ENCODE assay signal across 8 cellular contexts in the genomic region with DNA sequence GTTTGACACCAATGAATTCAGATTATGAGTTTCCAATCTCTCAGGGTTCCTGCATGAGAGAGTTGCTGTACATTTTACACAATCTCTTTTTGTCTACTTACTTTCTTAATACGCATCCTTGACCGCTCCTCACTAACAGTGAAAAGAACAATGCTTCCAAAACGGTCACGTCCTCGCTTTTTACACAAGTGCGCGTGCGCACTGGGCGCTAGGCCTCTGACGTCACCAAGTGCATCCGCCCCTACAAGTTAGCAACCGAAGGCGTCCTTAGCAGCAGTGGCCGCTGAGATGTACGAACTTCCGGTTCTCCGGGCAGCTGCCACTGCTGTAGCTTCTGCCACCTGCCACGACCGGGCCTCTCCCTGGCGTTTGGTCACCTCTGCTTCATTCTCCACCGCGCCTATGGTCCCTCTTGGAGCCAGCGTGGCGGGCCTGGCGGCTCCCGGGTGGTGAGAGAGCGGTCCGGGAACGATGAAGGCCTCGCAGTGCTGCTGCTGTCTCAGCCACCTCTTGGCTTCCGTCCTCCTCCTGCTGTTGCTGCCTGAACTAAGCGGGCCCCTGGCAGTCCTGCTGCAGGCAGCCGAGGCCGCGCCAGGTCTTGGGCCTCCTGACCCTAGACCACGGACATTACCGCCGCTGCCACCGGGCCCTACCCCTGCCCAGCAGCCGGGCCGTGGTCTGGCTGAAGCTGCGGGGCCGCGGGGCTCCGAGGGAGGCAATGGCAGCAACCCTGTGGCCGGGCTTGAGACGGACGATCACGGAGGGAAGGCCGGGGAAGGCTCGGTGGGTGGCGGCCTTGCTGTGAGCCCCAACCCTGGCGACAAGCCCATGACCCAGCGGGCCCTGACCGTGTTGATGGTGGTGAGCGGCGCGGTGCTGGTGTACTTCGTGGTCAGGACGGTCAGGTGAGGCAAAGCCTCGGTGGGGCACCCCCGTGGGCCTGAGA. TPM values are rescaled to one million over a fixed set of nuclear protein-coding genes. Genes with fewer than 3 reads are reported as not detected.
DNase-seq lines count a peak whose midpoint lies in the region; ATAC-seq, FAIRE-seq and TF ChIP-seq lines count a peak whose summit lies in the region.

A gene (plus strand): TSS at position 315 of the 946 bp plus-strand sequence. CDS start 157 bp downstream, at position 472.

- H2BK20ac ChIP-seq in H1 (ENCODE audit: low read length), result no peak within 1 kb of the TSS

- peak; percentile 86 for ATAC-seq in CD8-positive, alpha-beta T cell
- ATAC-seq in GM19468 (IDR thresholded peaks at IDR 0.05; ENCODE audit: extremely low read depth, unreplicated experiment), result peak; percentile 96

- no peak within 1 kb of the TSS for H2BK120ac ChIP-seq in H1 (replicated peaks; ENCODE audit: low read depth, low read length)
- H2BK120ac ChIP-seq in mesenchymal stem cell (ENCODE audit: low read depth, low read length), result no peak within 1 kb of the TSS

- H4K20me1 ChIP-seq in H1 (replicated peaks in 1 of 2; ENCODE audit: control insufficient read depth in 1 of 2, insufficient read depth in 2 of 2, low read length in 2 of 2), result no peaks in the 10 kb centered on the region

- H2BK15ac ChIP-seq in H1 (ENCODE audit: low read length), result no peak within 1 kb of the TSS
- H2BK15ac ChIP-seq in mesenchymal stem cell (ENCODE audit: low read depth, poor library complexity, severe bottlenecking), result peak within 1 kb of the TSS; percentile 82

- peaks cover 39% of the 10 kb centered on the region for H3K4me1 Mint-ChIP-seq in CD8-positive, alpha-beta T cell (ENCODE audit: low read depth)

- H2AK5ac ChIP-seq in H1 (ENCODE audit: low read depth, low read length) (no peak within 1 kb of the TSS), mesenchymal stem cell (ENCODE audit: low read length, severe bottlenecking) (no peak within 1 kb of the TSS)

- H4K8ac ChIP-seq in H1 (ENCODE audit: extremely low read depth, insufficient read depth, low read length) (peak within 1 kb of the TSS; percentile 88), mesenchymal stem cell (ENCODE audit: low read length) (peak within 1 kb of the TSS; percentile 52)

- H4K91ac ChIP-seq in H1 (replicated peaks; ENCODE audit: insufficient read length, low read length) (no peak within 1 kb of the TSS), mesenchymal stem cell (ENCODE audit: low read length) (peak within 1 kb of the TSS; percentile 1)

- no peak within 1 kb of the TSS for H3K23ac ChIP-seq in H1 (ENCODE audit: insufficient read length)
- H3K23ac ChIP-seq in mesenchymal stem cell (ENCODE audit: low read length in 2 of 2), result peak within 1 kb of the TSS in 1 of 2 experiments; percentile 87

- peak within 1 kb of the TSS; percentile 96 for H3K27ac Mint-ChIP-seq in CD8-positive, alpha-beta T cell

- intact Hi-C loops in CD8-positive, alpha-beta T cell (cut with DNase I, micrococcal nuclease), result loop anchor here in 1 of 2 experiments (1.0 to 5.0 kb wide), 4 partner anchors 197 to 1503 kb away; a partner anchor contains a TSS

- POLR2A ChIA-PET in CD8-positive, alpha-beta T cell (lab: Charles Lee), result interaction anchor here (0.6 to 1.8 kb wide), 4 partner anchors 10 to 371 kb away, joined by 3 to 8 read pairs (median 4); a partner anchor contains a TSS
- POLR2A ChIA-PET in H1 (lab: Charles Lee; ENCODE audit: partially characterized antibody), result interaction anchor here (0.7 to 1.2 kb wide), 3 partner anchors 55 to 110 kb away, joined by 3 read pairs; no protein-coding TSS in a partner anchor

- peak; percentile 67 to 76; a peak in 2 of 3 replicates for TF ChIP-seq POLR2A in H1 (IDR thresholded peaks at IDR 0.05; ENCODE audit: control extremely low read depth in 1 of 2, low read depth in 2 of 2, low read length in 2 of 2)

- H4K5ac ChIP-seq in H1 (ENCODE audit: insufficient read length, low read depth, low read length), result peak within 1 kb of the TSS; percentile 60

- peak within 1 kb of the TSS; percentile 90 for H3K27ac ChIP-seq in CD8-positive, alpha-beta T cell (ENCODE audit: low read depth, low read length)
- peak within 1 kb of the TSS; percentile 67 for H3K27ac ChIP-seq in H1 (ENCODE audit: low read depth, low read length)
- H3K27ac ChIP-seq in mesenchymal stem cell (ENCODE audit: low read length, poor library complexity, severe bottlenecking), result peak within 1 kb of the TSS; percentile 45

- H3K18ac ChIP-seq in H1 (ENCODE audit: extremely low read depth, low read length) (no peak within 1 kb of the TSS; the same call in 1 of the 2 replicates), mesenchymal stem cell (ENCODE audit: low read depth in 1 of 2, low read length in 2 of 2) (peak within 1 kb of the TSS in 1 of 2 experiments; percentile 52)

- H3K79me1 ChIP-seq in H1 (ENCODE audit: low read depth, low read length), result no peaks in the 10 kb centered on the region
- peaks cover 6% of the 10 kb centered on the region for H3K79me1 ChIP-seq in mesenchymal stem cell (replicated peaks; ENCODE audit: low read length, poor library complexity, severe bottlenecking)

- H2AFZ ChIP-seq in H1 (ENCODE audit: low read length), result peak within 1 kb of the TSS; percentile 93
- H2AFZ ChIP-seq in mesenchymal stem cell (ENCODE audit: low read depth, low read length), result peak within 1 kb of the TSS; percentile 95

- no peaks in the 10 kb centered on the region for H3K27me3 Mint-ChIP-seq in CD8-positive, alpha-beta T cell (ENCODE audit: low read depth)

- peaks cover 16% of the 10 kb centered on the region for H3K4me1 ChIP-seq in CD8-positive, alpha-beta T cell (ENCODE audit: insufficient read depth, low read length)
- 0 out of 7 replicates have a peak, but pooled peaks cover 0 to 2% (median 0%) of the 10 kb centered on the region in 4 experiments for H3K4me1 ChIP-seq in H1 (replicated peaks in 1 of 4; ENCODE audit: control insufficient read depth in 3 of 4, insufficient read depth in 4 of 4, low read length in 3 of 4)
- H3K4me1 ChIP-seq in mesenchymal stem cell (ENCODE audit: control insufficient read depth, insufficient read depth, low read depth, low read length), result no peaks in the 10 kb centered on the region

- peaks cover 15% of the 10 kb centered on the region for H3K9me3 Mint-ChIP-seq in CD8-positive, alpha-beta T cell

- no peak for TF ChIP-seq EP300 in H1 (IDR thresholded peaks at IDR 0.05; ENCODE audit: borderline replicate concordance in 1 of 2, low read depth in 2 of 2, low read length in 2 of 2)

- peak; percentile 88 to 97 (median 94) for DNase-seq in CD8-positive, alpha-beta T cell
- DNase-seq in HS-5 (ENCODE audit: low read depth) (peak; percentile 90), H1 (ENCODE audit: low read depth in 1 of 2, low spot score in 2 of 2) (peak; percentile 90 to 94), mesenchymal stem cell (peak; percentile 95)
- DNase-seq in NK-92 treated with Interleukin-12 subunit alpha and Interleukin-12 subunit beta, amount 100 ng/mL, for 24 hours (lab: John Stamatoyannopoulos, UW), result peak; percentile 87
- DNase-seq in activated CD8-positive, alpha-beta memory T cell treated with anti-CD3 and anti-CD28 coated beads for 48 hours (ENCODE audit: low read depth in 2 of 3, low spot score in 2 of 3), result peak; percentile 81 to 88 (median 86)
- DNase-seq in stimulated activated CD8-positive, alpha-beta memory T cell treated with anti-CD3 and anti-CD28 coated beads, Interleukin-12 subunit alpha, Interleukin-12 subunit beta, amount 100 ng/mL, for 4 hours (ENCODE audit: low read depth), result peak; percentile 87

- no peak within 1 kb of the TSS for H2BK5ac ChIP-seq in H1 (ENCODE audit: low read depth, low read length)
- no peak within 1 kb of the TSS for H2BK5ac ChIP-seq in mesenchymal stem cell (ENCODE audit: low read depth, low read length, poor library complexity, severe bottlenecking)

- H3K4ac ChIP-seq in H1 (replicated peaks; ENCODE audit: insufficient read length, low read depth, low read length) (no peak within 1 kb of the TSS), mesenchymal stem cell (ENCODE audit: low read depth in 1 of 2, low read length in 2 of 2) (peak within 1 kb of the TSS in 1 of 2 experiments; percentile 73)

- H3K9ac ChIP-seq in H1 (replicated peaks in 1 of 4; ENCODE audit: extremely low read depth in 1 of 4, low read depth in 3 of 4, low read length in 3 of 4), result peak within 1 kb of the TSS; percentile 55 to 83 (median 67)
- H3K9ac ChIP-seq in mesenchymal stem cell (ENCODE audit: low read length), result peak within 1 kb of the TSS; percentile 85

- CTCF ChIA-PET in CD8-positive, alpha-beta T cell (lab: Charles Lee), result no interaction called here
- CTCF ChIA-PET in H1 (lab: Charles Lee; ENCODE audit: partially characterized antibody), result interaction anchor here (5.7 kb wide), 1 partner anchor 15 kb away, joined by 27 read pairs; no protein-coding TSS in a partner anchor

- peaks cover 9% of the 10 kb centered on the region for H3K23me2 ChIP-seq in H1 (ENCODE audit: low read depth, low read length)

- H3K27me3 ChIP-seq in CD8-positive, alpha-beta T cell (ENCODE audit: insufficient read depth, low read length), result no peaks in the 10 kb centered on the region
- H3K27me3 ChIP-seq in H1 (replicated peaks in 1 of 4; ENCODE audit: control insufficient read depth in 3 of 4, extremely low read depth in 1 of 4, insufficient read depth in 3 of 4, low read length in 3 of 4), result no peaks in the 10 kb centered on the region
- no peaks in the 10 kb centered on the region for H3K27me3 ChIP-seq in mesenchymal stem cell (ENCODE audit: control insufficient read depth in 1 of 2, insufficient read depth in 1 of 2, low read length in 2 of 2)

- TF ChIP-seq RAD21 in H1 (IDR thresholded peaks at IDR 0.05 in 1 of 2, conservative IDR thresholded peaks at IDR 0.05 in 1 of 2; ENCODE audit: low read depth in 2 of 2, low read length in 2 of 2), result no peak

- H3K36me3 ChIP-seq in CD8-positive, alpha-beta T cell (ENCODE audit: insufficient read depth, low read length), result no peaks in the 10 kb centered on the region
- H3K36me3 ChIP-seq in H1 (ENCODE audit: control insufficient read depth in 2 of 4, insufficient read depth in 4 of 4, low read length in 3 of 4), result no peaks in the 10 kb centered on the region; a peak in 1 of 8 replicates
- H3K36me3 ChIP-seq in mesenchymal stem cell (ENCODE audit: control insufficient read depth in 1 of 2, insufficient read depth in 2 of 2, low read depth in 1 of 2, low read length in 2 of 2), result no peaks in the 10 kb centered on the region

- peaks cover 23% of the 10 kb centered on the region for H3K36me3 Mint-ChIP-seq in CD8-positive, alpha-beta T cell

- TF ChIP-seq CTCF in CD8-positive, alpha-beta T cell (IDR thresholded peaks at IDR 0.05), result no peak
- no peak for TF ChIP-seq CTCF in H1 (IDR thresholded peaks at IDR 0.05; ENCODE audit: control extremely low read depth in 1 of 3, insufficient read depth in 1 of 3, low read depth in 1 of 3, low read length in 3 of 3)

- H3K4me3 ChIP-seq in CD8-positive, alpha-beta T cell (ENCODE audit: low read depth, low read length), result peak within 1 kb of the TSS; percentile 93
- H3K4me3 ChIP-seq in H1 (ENCODE audit: extremely low read depth in 1 of 4, insufficient read depth in 2 of 4, low read depth in 3 of 4, low read length in 4 of 4) (peak within 1 kb of the TSS; percentile 76 to 88 (median 80)), mesenchymal stem cell (ENCODE audit: insufficient read depth in 1 of 2, low read depth in 1 of 2, low read length in 2 of 2) (peak within 1 kb of the TSS; percentile 74 to 93)

- H3K14ac ChIP-seq in H1 (ENCODE audit: insufficient read length), result no peak within 1 kb of the TSS
- peak within 1 kb of the TSS in 1 of 2 experiments; percentile 95 for H3K14ac ChIP-seq in mesenchymal stem cell (ENCODE audit: low read length in 2 of 2)

- peak; percentile 88 for FAIRE-seq in H1 (lab: Jason Lieb, UNC)

- H3K4me3 Mint-ChIP-seq in CD8-positive, alpha-beta T cell, result peak within 1 kb of the TSS; percentile 88

- no peak within 1 kb of the TSS for H2BK12ac ChIP-seq in H1 (ENCODE audit: low read depth, low read length)
- peak within 1 kb of the TSS in 1 of 2 experiments; percentile 18 for H2BK12ac ChIP-seq in mesenchymal stem cell (ENCODE audit: low read length in 2 of 2)

- H3K9me3 ChIP-seq in CD8-positive, alpha-beta T cell (ENCODE audit: low read length), result peaks cover 3% of the 10 kb centered on the region
- H3K9me3 ChIP-seq in H1 (ENCODE audit: insufficient read depth in 2 of 2, low read depth in 1 of 2, low read length in 1 of 2) (peaks cover 4 to 5% of the 10 kb centered on the region in 2 experiments; a peak in 1 of 4 replicates), mesenchymal stem cell (ENCODE audit: control insufficient read depth, low read length) (peaks cover 16% of the 10 kb centered on the region)

- peaks cover 0 to 7% of the 10 kb centered on the region in 2 experiments; a peak in 1 of 4 replicates for H3K79me2 ChIP-seq in H1 (ENCODE audit: control insufficient read depth in 1 of 2, insufficient read depth in 2 of 2, low read length in 2 of 2)

- H3K4me2 ChIP-seq in H1 (ENCODE audit: insufficient read depth in 1 of 2, low read depth in 2 of 2, low read length in 2 of 2), result peak within 1 kb of the TSS; percentile 56 to 90
- peak within 1 kb of the TSS; percentile 77 for H3K4me2 ChIP-seq in mesenchymal stem cell (ENCODE audit: low read length, poor library complexity, severe bottlenecking)

- H3K56ac ChIP-seq in H1 (replicated peaks; ENCODE audit: insufficient read length, low read depth, low read length), result peak within 1 kb of the TSS; percentile 62

- 4% methylated on average over 61 of the region's 62 CpGs; no CpG with 5 or more reads in 1 of the 2 experiments for WGBS in H1 (ENCODE audit: extremely low coverage in 1 of 2, insufficient coverage in 1 of 2, insufficient read length in 1 of 2, insufficient replicate concordance in 2 of 2, low coverage in 1 of 2, low lambda C conversion rate in 2 of 2, missing lambda C conversion rate in 1 of 2), 2 experiments
- 14% methylated on average over 62 of the region's 62 CpGs for WGBS in mesenchymal stem cell

RNA-seq across cellular contexts. Expression of the gene that starts here (rescaled TPM):
- 1 to 10 TPM; 4.9 to 6.5 TPM for total RNA-seq in CD8-positive, alpha-beta T cell
- total RNA-seq in H1 (2021; fragmentation: NEBNext Ultra II Directional; extraction: Animal tissue kit (Norgen Biotek cat#: 25700)), result 3.6 and 3.9 TPM in 2 replicates
- 5.3 and 7.6 TPM in 2 replicates for polyA plus RNA-seq in H1 (2011; rRNA removed)
- polyA plus RNA-seq in H1 (2011; cell fraction: cytosol; rRNA removed), result 4.6 TPM
- polyA plus RNA-seq in H1 (2011; cell fraction: nucleus; rRNA removed), result 5.0 TPM
- polyA plus RNA-seq in H1 (2012, experiment 1 of 2), result 2.4 to 4.1 TPM (median 3.6 TPM) in 4 replicates
- 2.8 TPM for polyA plus RNA-seq in H1 (2012, experiment 2 of 2)
- 4.3 TPM for polyA plus RNA-seq in H1 (2013, experiment 1 of 2)
- 5.1 TPM for polyA plus RNA-seq in H1 (2013, experiment 2 of 2)
- 0.71 and 1.1 TPM in 2 replicates for polyA minus RNA-seq in H1 (2011; rRNA and poly(A)+ RNA removed)
- 5.4 TPM for polyA minus RNA-seq in H1 (2011; cell fraction: cytosol; rRNA and poly(A)+ RNA removed)
- polyA minus RNA-seq in H1 (2011; cell fraction: nucleus; rRNA and poly(A)+ RNA removed), result 16.1 TPM
- 10.7 TPM for polyA plus RNA-seq in mesenchymal stem cell (2013, experiment 1 of 2)
- polyA plus RNA-seq in mesenchymal stem cell (2013, experiment 2 of 2), result 12.9 TPM

Comparison
In these comparisons a context has a peak if more than half of its experiments do, and no peak if none do; other contexts are left out.
1. Peak in every context shown above with its lines: DNase-seq, ATAC-seq, H3K4me3 ChIP-seq and H3K27ac ChIP-seq.